8 cellular contexts compared by ENCODE assay signal in the genomic region with DNA sequence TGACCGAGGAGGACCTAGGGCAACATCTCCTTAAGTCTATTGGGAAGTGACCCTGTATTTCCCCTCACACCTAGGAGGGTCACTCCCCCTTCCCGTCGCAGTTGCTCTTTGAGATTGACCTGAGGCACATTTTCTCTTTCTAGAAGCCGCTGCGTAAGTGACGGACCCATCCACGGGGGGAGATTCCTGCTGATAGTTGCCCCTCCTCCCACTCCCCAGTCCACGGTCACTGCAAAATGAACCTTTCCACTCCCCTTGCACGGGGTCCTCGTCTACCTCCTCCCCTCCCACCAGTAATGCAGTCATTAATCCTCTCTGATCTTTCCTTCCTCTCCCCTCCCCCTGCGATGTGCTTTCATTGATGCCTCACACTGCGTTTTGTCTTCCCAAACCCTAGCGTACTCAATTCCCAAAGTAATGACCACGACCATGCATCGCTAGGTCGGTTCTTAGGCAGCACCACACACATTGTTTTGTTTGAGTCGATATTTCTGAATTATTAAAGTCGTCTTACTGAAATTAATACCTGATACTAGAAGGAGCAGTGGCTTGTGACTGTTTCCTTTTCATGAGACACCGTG. TPM values are rescaled to one million over a fixed set of nuclear protein-coding genes. Genes with fewer than 3 reads are reported as not detected.
DNase-seq lines count a peak whose midpoint lies in the region; ATAC-seq and TF ChIP-seq lines count a peak whose summit lies in the region.

No MANE protein-coding gene starts in this region.

- TF ChIP-seq CTCF in right atrium auricular region (IDR thresholded peaks at IDR 0.05) (no peak), prostate gland (IDR thresholded peaks at IDR 0.05) (no peak)

- ATAC-seq in GM19438 (IDR thresholded peaks at IDR 0.05; ENCODE audit: low read depth, unreplicated experiment): peak; percentile 37
- ATAC-seq in HG03460 (IDR thresholded peaks at IDR 0.05; ENCODE audit: unreplicated experiment): peak; percentile 30

- intact Hi-C loops in prostate gland (cut with DNase I): loop anchor here (2.0 kb wide), 1 partner anchor 81 kb away; a partner anchor contains a TSS

- DNase-seq in Caki2 (ENCODE audit: low read depth): peak; percentile 62
- DNase-seq in OCI-M1 (lab: John Stamatoyannopoulos, UW): peak; percentile 78
- no peak for DNase-seq in right atrium auricular region (ENCODE audit: low spot score)
- peak; percentile 38 for DNase-seq in prostate gland (ENCODE audit: low spot score)
- no peak for DNase-seq in 8988T

- H3K36me3 ChIP-seq in right atrium auricular region (no peaks in the 10 kb centered on the region), prostate gland (no peaks in the 10 kb centered on the region)

- H3K9me3 ChIP-seq in right atrium auricular region (no peaks in the 10 kb centered on the region), prostate gland (no peaks in the 10 kb centered on the region)

- H3K4me1 ChIP-seq in right atrium auricular region: peaks cover 0 to 25% of the 10 kb centered on the region in 2 donors
- H3K4me1 ChIP-seq in prostate gland (replicated peaks): peaks cover 4% of the 10 kb centered on the region

- peak overlapping the region; percentile 90 for H3K27ac ChIP-seq in angular gyrus (ENCODE audit: low read depth, low read length)
- H3K27ac ChIP-seq in right atrium auricular region: peak overlapping the region; percentile 97 to 99
- peak overlapping the region; percentile 98 to 100 for H3K27ac ChIP-seq in prostate gland

- WGBS in prostate gland: under 1% methylated on average over 19 of the region's 19 CpGs

- in situ Hi-C loops in Caki2 (cut with HindIII; ENCODE audit: low pct_unique_long_range_greater_than_20kb, low sequenced_read_pairs): no loop called here

- H3K4me3 ChIP-seq in right atrium auricular region (peak overlapping the region; percentile 90 to 93), prostate gland (peak overlapping the region; percentile 86 to 97)

- H3K27me3 ChIP-seq in right atrium auricular region (no peaks in the 10 kb centered on the region), prostate gland (replicated peaks; ENCODE audit: insufficient read depth) (no peaks in the 10 kb centered on the region)

- TF ChIP-seq POLR2A in prostate gland (IDR thresholded peaks at IDR 0.05): no peak

RNA-seq across cellular contexts. Expression of a gene that starts 0.8 kb away (rescaled TPM):
- 7.3 and 7.7 TPM in 2 replicates for total RNA-seq in Caki2 (2014; rRNA removed; shearing (Covaris generic); ENCODE audit: low replicate concordance)
- total RNA-seq in right atrium auricular region (10 to 100 TPM; 13.9 to 17.1 TPM), prostate gland (10 to 100 TPM; 48.0 to 64.2 TPM)

Comparison
In these comparisons a context has a peak if more than half of its experiments do, and no peak if none do; other contexts are left out.
1. DNase-seq: peak in Caki2 (single experiment), OCI-M1 (single experiment) and prostate gland (single experiment); none in right atrium auricular region (single experiment) and 8988T (single experiment).
2. Peak in every context shown above with its lines, with median percentiles within 50 percentile points of each other: H3K27ac ChIP-seq.